25 cellular contexts compared by ENCODE assay signal in the genomic region with DNA sequence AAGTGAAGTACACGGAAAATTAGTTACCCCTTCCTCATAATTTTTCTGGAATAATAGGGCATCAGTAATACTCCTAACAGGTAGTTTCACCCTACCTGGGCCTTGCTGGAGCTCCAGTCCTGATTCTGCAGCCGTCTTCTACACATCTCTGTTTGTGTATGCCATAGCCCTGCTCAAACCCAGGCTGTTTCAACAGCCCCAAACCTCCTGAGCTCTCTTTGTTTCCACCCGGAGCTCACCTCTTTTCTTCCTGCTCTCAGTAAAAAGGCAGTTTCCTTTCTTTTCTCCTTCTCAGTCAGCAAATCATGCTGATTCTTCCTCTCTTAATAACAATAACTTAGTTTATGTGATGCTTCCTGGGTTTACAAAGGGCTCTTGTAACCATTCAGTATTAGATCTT.
"Had no signal": no experiment of that assay in that cellular context is flagged by ENCODE, and none has a peak within 500 bp of the region (broad histone marks: within the 10 kb centered on the region; RNA-seq: fewer than 3 reads in every experiment).

No MANE protein-coding gene starts in this region.

- H3K27me3 Mint-ChIP-seq: activated T-helper 17 cell treated with anti-CD3 and anti-CD28 coated beads, Interleukin-2, amount 50 U/mL, for 72 hours had no signal

- H3K27ac Mint-ChIP-seq: activated B cell treated with CpG ODN at 0.5 μM for 24 hours; activated CD4-positive, alpha-beta T cell treated with anti-CD3 and anti-CD28 coated beads, Interleukin-2, amount 10 ng/mL, durations not matched to agents 24 days and 14 days; activated naive CD4-positive, alpha-beta T cell treated with anti-CD3 and anti-CD28 coated beads, Interleukin-2, amount 10 ng/mL, durations not matched to agents 7 days and 5 days; activated naive CD8-positive, alpha-beta T cell treated with anti-CD3 and anti-CD28 coated beads, Interleukin-2, amount 10 ng/mL, durations not matched to agents 7 days and 5 days; activated T-helper 17 cell treated with anti-CD3 and anti-CD28 coated beads, Interleukin-2, amount 50 U/mL, for 72 hours; T-helper 17 cell had no signal

- H3K27ac ChIP-seq: adrenal gland, breast epithelium had no signal

- H3K27me3 ChIP-seq: breast epithelium had no signal

- H3K9me3 ChIP-seq: adrenal gland, breast epithelium had no signal

- H3K36me3 Mint-ChIP-seq: activated naive CD4-positive, alpha-beta T cell treated with anti-CD3 and anti-CD28 coated beads, Interleukin-2, amount 10 ng/mL, durations not matched to agents 7 days and 5 days; activated naive CD8-positive, alpha-beta T cell treated with anti-CD3 and anti-CD28 coated beads, Interleukin-2, amount 10 ng/mL, durations not matched to agents 7 days and 5 days had no signal

- H3K9me3 Mint-ChIP-seq: activated B cell treated with CpG ODN at 0.5 μM for 24 hours; activated CD4-positive, alpha-beta T cell treated with anti-CD3 and anti-CD28 coated beads, Interleukin-2, amount 10 ng/mL, durations not matched to agents 24 days and 14 days; activated naive CD4-positive, alpha-beta T cell treated with anti-CD3 and anti-CD28 coated beads, Interleukin-2, amount 10 ng/mL, durations not matched to agents 7 days and 5 days; activated naive CD8-positive, alpha-beta T cell treated with anti-CD3 and anti-CD28 coated beads, Interleukin-2, amount 10 ng/mL, durations not matched to agents 7 days and 5 days; activated T-helper 17 cell treated with anti-CD3 and anti-CD28 coated beads, Interleukin-2, amount 50 U/mL, for 72 hours had no signal

- H3K4me3 ChIP-seq: adrenal gland, breast epithelium had no signal

- H3K36me3 ChIP-seq: adrenal gland, breast epithelium had no signal

- DNase-seq: activated B cell treated with CpG ODN at 0.5 μM for 24 hours; activated CD4-positive, alpha-beta T cell treated with anti-CD3 and anti-CD28 coated beads for 1 hour; activated CD4-positive, alpha-beta T cell treated with anti-CD3 and anti-CD28 coated beads, Interleukin-2, amount 10 ng/mL, durations not matched to agents 24 days and 14 days; activated CD4-positive, alpha-beta T cell treated with anti-CD3 and anti-CD28 coated beads, Interleukin-2, amount 50 U/mL, for 48 hours; activated CD8-positive, alpha-beta memory T cell treated with anti-CD3 and anti-CD28 coated beads for 24 hours; activated gamma-delta T cell; activated naive CD4-positive, alpha-beta T cell treated with anti-CD3 and anti-CD28 coated beads, Interleukin-2, amount 10 ng/mL, durations not matched to agents 7 days and 5 days; activated naive CD8-positive, alpha-beta T cell treated with anti-CD3 and anti-CD28 coated beads, Interleukin-2, amount 10 ng/mL, durations not matched to agents 7 days and 5 days; activated T-cell treated with anti-CD3 and anti-CD28 coated beads, Interleukin-2, amount 50 U/mL, for 48 hours; adrenal gland; anterior cingulate cortex; caudate nucleus; Karpas-422; MM.1S; NCI-H1436 treated with DMSO at 0.1 percent for 48 hours; NCI-H1930; NCI-H510A treated with DMSO at 0.1 percent for 48 hours; NCI-H69; NK-92 treated with Interleukin-12 subunit alpha and Interleukin-12 subunit beta, amount 100 ng/mL, for 24 hours; OCI-M1; SHP77 treated with DMSO at 0.1 percent for 48 hours; T-helper 17 cell; T-helper 9 cell had no signal

- H3K4me3 Mint-ChIP-seq: activated B cell treated with CpG ODN at 0.5 μM for 24 hours; activated CD4-positive, alpha-beta T cell treated with anti-CD3 and anti-CD28 coated beads, Interleukin-2, amount 10 ng/mL, durations not matched to agents 24 days and 14 days; activated naive CD4-positive, alpha-beta T cell treated with anti-CD3 and anti-CD28 coated beads, Interleukin-2, amount 10 ng/mL, durations not matched to agents 7 days and 5 days; activated naive CD8-positive, alpha-beta T cell treated with anti-CD3 and anti-CD28 coated beads, Interleukin-2, amount 10 ng/mL, durations not matched to agents 7 days and 5 days; activated T-helper 17 cell treated with anti-CD3 and anti-CD28 coated beads, Interleukin-2, amount 50 U/mL, for 72 hours; T-helper 17 cell had no signal

- H3K4me1 ChIP-seq: adrenal gland, breast epithelium had no signal
